34 cellular contexts compared by ENCODE assay signal in the genomic region with DNA sequence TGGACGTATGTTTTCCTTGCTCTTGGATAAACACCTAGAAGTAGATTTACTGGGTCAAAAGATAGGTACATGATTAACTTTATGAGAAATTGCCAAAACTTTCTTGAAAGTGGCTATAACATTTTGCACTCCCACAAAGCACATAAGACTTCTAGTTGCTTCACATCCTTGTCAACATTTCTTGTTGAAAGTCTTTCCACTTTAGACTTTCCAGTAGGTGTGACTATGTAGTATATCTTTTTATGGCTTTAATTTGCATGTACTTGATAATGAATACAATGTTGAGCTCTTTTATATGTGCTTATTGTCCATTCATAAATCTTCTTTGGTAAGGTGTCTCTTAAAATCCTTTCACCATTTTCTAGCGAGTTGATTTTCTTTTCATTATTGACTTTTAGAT.
"Had no signal": no experiment of that assay in that cellular context is flagged by ENCODE, and none has a peak within 500 bp of the region (broad histone marks: within the 10 kb centered on the region; RNA-seq: fewer than 3 reads in every experiment).

No MANE protein-coding gene starts in this region.

- H3K27ac ChIP-seq: adrenal gland, body of pancreas, brain microvascular endothelial cell, breast epithelium, VCaP had no signal

- H3K27me3 ChIP-seq: adrenal gland, body of pancreas, brain microvascular endothelial cell, breast epithelium had no signal

- H3K4me3 ChIP-seq: adrenal gland, body of pancreas, breast epithelium had no signal

- DNase-seq: activated B cell treated with CpG ODN at 0.5 μM for 24 hours; activated CD4-positive, alpha-beta memory T cell treated with anti-CD3 and anti-CD28 coated beads for 36 hours; activated CD4-positive, alpha-beta T cell treated with anti-CD3 and anti-CD28 coated beads for 4 hours; activated CD4-positive, alpha-beta T cell treated with anti-CD3 and anti-CD28 coated beads, Interleukin-2, amount 10 ng/mL, durations not matched to agents 24 days and 14 days; activated CD4-positive, alpha-beta T cell treated with anti-CD3 and anti-CD28 coated beads, Interleukin-2, amount 50 U/mL, for 1 hour; activated CD4-positive, alpha-beta T cell treated with anti-CD3 and anti-CD28 coated beads, Interleukin-2, amount 50 U/mL, for 4 hours; activated CD4-positive, CD25-positive, alpha-beta regulatory T cell treated with anti-CD3 and anti-CD28 coated beads, Interleukin-2, amount 50 U/mL, for 72 hours; activated CD8-positive, alpha-beta memory T cell treated with anti-CD3 and anti-CD28 coated beads, Interleukin-2, amount 50 U/mL, for 4 hours; activated CD8-positive, alpha-beta T cell treated with anti-CD3 and anti-CD28 coated beads for 36 hours; activated effector memory CD4-positive, alpha-beta T cell treated with anti-CD3 and anti-CD28 coated beads, Interleukin-2, amount 50 U/mL, for 16 hours; activated gamma-delta T cell treated with Interleukin-2 at 50 U/mL for 16 hours; activated naive CD4-positive, alpha-beta T cell; activated naive CD4-positive, alpha-beta T cell treated with anti-CD3 and anti-CD28 coated beads for 36 hours; activated naive CD4-positive, alpha-beta T cell treated with anti-CD3 and anti-CD28 coated beads, Interleukin-2, amount 50 U/mL, for 16 hours; activated naive CD8-positive, alpha-beta T cell treated with anti-CD3 and anti-CD28 coated beads for 36 hours; activated T-cell treated with anti-CD3 and anti-CD28 coated beads for 4 hours; activated T-cell treated with anti-CD3 and anti-CD28 coated beads, Interleukin-2, amount 50 U/mL, for 1 hour; activated T-cell treated with anti-CD3 and anti-CD28 coated beads, Interleukin-2, amount 50 U/mL, for 4 hours; activated T-cell treated with anti-CD3 and anti-CD28 coated beads, Interleukin-2, amount 50 U/mL, for 72 hours; adrenal gland; amniotic stem cell; aorta; body of pancreas; brain microvascular endothelial cell; central memory CD4-positive, alpha-beta T cell; T-helper 1 cell; T-helper 2 cell; T-helper 9 cell had no signal

- H3K4me1 ChIP-seq: adrenal gland, body of pancreas, breast epithelium had no signal

- ATAC-seq: activated CD8-positive, alpha-beta T cell treated with anti-CD3 and anti-CD28 coated beads for 36 hours; activated naive CD4-positive, alpha-beta T cell treated with anti-CD3 and anti-CD28 coated beads, Interleukin-2, amount 50 U/mL, for 72 hours; activated T-cell treated with anti-CD3 and anti-CD28 coated beads, Interleukin-2, amount 50 U/mL, for 4 hours; activated T-cell treated with anti-CD3 and anti-CD28 coated beads, Interleukin-2, amount 50 U/mL, for 72 hours; activated T-helper 17 cell treated with anti-CD3 and anti-CD28 coated beads, Interleukin-2, amount 50 U/mL, for 72 hours; body of pancreas had no signal

- H3K9me3 ChIP-seq: adrenal gland, body of pancreas had no signal

- H3K36me3 ChIP-seq: adrenal gland, brain microvascular endothelial cell, breast epithelium had no signal

- FAIRE-seq: astrocyte, TTC549 had no signal
